Comparison of ENCODE assay signal across 10 cellular contexts in the genomic region with DNA sequence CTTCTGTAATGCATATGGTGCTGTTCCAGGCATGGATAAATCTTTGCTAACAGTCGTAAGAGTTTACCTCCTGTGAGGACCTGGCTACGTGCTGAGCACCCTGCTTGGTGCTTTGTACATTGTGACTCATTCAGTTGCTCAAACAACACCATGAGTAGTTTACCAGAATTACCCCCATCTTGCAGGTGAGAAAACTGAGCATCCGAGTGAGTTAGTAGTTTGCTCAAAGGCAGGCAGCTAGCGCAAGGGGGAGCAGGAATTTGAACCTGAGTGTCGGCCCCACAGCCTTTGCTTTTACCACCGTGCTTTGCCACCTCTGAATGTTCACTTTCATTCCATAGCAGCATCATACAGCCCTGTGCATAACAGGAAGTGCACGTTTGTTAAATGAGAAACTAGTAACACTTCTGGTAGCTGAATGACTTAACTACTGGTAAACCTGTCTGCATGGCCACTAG.
DNase-seq lines count a peak whose midpoint lies in the region; ATAC-seq lines count a peak whose summit lies in the region.
"Had no signal": no experiment of that assay in that cellular context is flagged by ENCODE, and none has a peak within 500 bp of the region (broad histone marks: within the 10 kb centered on the region; RNA-seq: fewer than 3 reads in every experiment).

No MANE protein-coding gene starts in this region.

- peaks cover 30% of the 10 kb centered on the region for H3K36me3 ChIP-seq in SJCRH30

- H3K27me3 ChIP-seq in SJCRH30, result no peaks in the 10 kb centered on the region

- no peak overlapping the region for H3K4me3 ChIP-seq in SJCRH30

- H3K27ac ChIP-seq in SJCRH30, result no peak overlapping the region

- H3K4me1 Mint-ChIP-seq in T-helper 2 cell treated with Interferon-gamma antibody and Interleukin-4, amounts not matched to agents 5 μg/mL and 100 μg/mL, for 36 hours (ENCODE audit: low read depth), result peaks cover 9% of the 10 kb centered on the region

- no peaks in the 10 kb centered on the region; the same call in 1 of the 2 replicates for H3K4me1 ChIP-seq in SJCRH30

- H3K36me3 Mint-ChIP-seq in T-helper 2 cell treated with Interferon-gamma antibody and Interleukin-4, amounts not matched to agents 5 μg/mL and 100 μg/mL, for 36 hours (ENCODE audit: low read depth), result peaks cover 18% of the 10 kb centered on the region

- peak overlapping the region; percentile 79 for H3K4me3 Mint-ChIP-seq in T-helper 2 cell treated with Interferon-gamma antibody and Interleukin-4, amounts not matched to agents 5 μg/mL and 100 μg/mL, for 36 hours

- no peaks in the 10 kb centered on the region for H3K9me3 ChIP-seq in SJCRH30 (replicated peaks)

- peak overlapping the region; percentile 96 for H3K27ac Mint-ChIP-seq in T-helper 2 cell treated with Interferon-gamma antibody and Interleukin-4, amounts not matched to agents 5 μg/mL and 100 μg/mL, for 36 hours

- no peaks in the 10 kb centered on the region for H3K9me3 Mint-ChIP-seq in T-helper 2 cell treated with Interferon-gamma antibody and Interleukin-4, amounts not matched to agents 5 μg/mL and 100 μg/mL, for 36 hours

- ATAC-seq in GM18520 (IDR thresholded peaks at IDR 0.05; ENCODE audit: unreplicated experiment), result peak; percentile 94
- peak; percentile 59 for ATAC-seq in GM21737 (IDR thresholded peaks at IDR 0.05; ENCODE audit: unreplicated experiment)
- ATAC-seq in GM18519 (IDR thresholded peaks at IDR 0.05; ENCODE audit: low FRiP score, unreplicated experiment), result no peak
- no peak for ATAC-seq in HG03135 (IDR thresholded peaks at IDR 0.05; ENCODE audit: unreplicated experiment)

- no peaks in the 10 kb centered on the region for H3K27me3 Mint-ChIP-seq in T-helper 2 cell treated with Interferon-gamma antibody and Interleukin-4, amounts not matched to agents 5 μg/mL and 100 μg/mL, for 36 hours (ENCODE audit: low read depth)
- H3K27me3 Mint-ChIP-seq: naive thymus-derived CD8-positive, alpha-beta T cell had no signal

- DNase-seq in T-helper 2 cell treated with Interferon-gamma antibody and Interleukin-4, amounts not matched to agents 5 μg/mL and 100 μg/mL, for 36 hours (ENCODE audit: low spot score), result peak; percentile 44
- DNase-seq in kidney tubule cell (ENCODE audit: low spot score) (peak; percentile 6), SJCRH30 (no peak), KG1 (lab: John Stamatoyannopoulos, UW) (no peak)
- DNase-seq: erythroblast; naive thymus-derived CD8-positive, alpha-beta T cell had no signal

Comparison
In these comparisons a context has a peak if more than half of its experiments do, and no peak if none do; other contexts are left out.
1. ATAC-seq: peak in GM18520 (single experiment) and GM21737 (single experiment); none in GM18519 (single experiment) and HG03135 (single experiment).
2. DNase-seq: peak in T-helper 2 cell treated with Interferon-gamma antibody and Interleukin-4, amounts not matched to agents 5 μg/mL and 100 μg/mL, for 36 hours (single experiment) and kidney tubule cell (single experiment); none in SJCRH30 (0 of 2) and KG1 (single experiment).